In the genomic region with DNA sequence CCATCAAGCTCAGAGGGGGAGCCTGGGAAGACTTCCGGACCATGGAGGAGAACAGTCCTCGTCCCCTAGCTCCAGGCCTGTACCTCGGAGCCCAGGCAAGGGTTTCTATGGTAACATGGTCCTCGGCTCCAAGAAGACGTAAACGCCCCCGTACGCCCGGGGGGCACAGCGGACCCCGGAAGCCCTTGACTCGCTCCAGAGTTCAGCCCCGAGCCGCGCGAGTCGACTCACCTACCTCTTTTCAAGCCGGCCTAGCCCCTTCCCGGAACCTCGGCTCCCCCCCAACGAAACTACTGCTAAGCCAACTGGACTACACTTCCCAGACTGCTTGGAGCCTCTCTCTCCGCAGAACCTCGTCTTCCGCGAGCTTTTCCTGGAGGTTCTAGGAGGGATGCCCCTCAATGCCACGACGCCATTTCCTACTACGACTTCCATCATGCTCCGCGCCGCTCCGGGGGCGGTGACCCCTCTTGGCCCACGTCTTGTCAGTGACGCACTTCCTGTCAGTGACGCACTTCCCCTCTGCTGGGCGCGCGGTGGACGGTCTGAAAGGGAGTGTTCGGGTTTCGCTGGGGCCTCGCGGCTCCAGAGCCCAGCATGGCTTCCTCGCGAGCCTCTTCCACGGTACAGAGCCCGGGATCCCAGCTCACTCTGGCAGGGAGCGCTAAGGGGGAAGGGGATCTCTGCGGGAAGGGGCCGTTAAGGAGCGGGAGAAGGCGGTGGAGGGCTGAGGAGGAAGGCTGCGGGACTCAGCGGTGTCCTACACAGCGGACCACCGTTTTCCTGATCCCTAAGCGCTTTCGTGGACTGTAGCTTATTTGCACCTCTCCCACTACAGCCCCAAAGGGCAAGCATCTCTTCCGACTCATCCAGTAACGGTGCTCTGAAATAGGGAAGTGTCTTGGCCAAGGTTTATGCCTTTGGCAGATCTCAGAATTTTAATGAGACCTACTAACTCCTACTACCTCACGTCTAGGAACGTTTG, we compare ENCODE assay signal across 8 cellular contexts. TPM values are rescaled to one million over a fixed set of nuclear protein-coding genes. Genes with fewer than 3 reads are reported as not detected.
A peak's percentile ranks its signal among the peaks of the same experiment; 100 is the strongest.
DNase-seq lines count a peak whose midpoint lies in the region; ATAC-seq lines count a peak whose summit lies in the region.

Gene CDC26, minus strand, starts transcription at position 426 of the 985 bp plus-strand sequence. CDS start 3,065 bp downstream, outside the sequence.
Gene PRPF4, plus strand, starts transcription at position 512 of the 985 bp plus-strand sequence. Its CDS starts 86 bp downstream, at position 598.

- peaks cover 6% of the 10 kb centered on the region for H3K36me3 ChIP-seq in endocrine pancreas (ENCODE audit: control insufficient read depth, insufficient read depth, low read length)
- peaks cover 23 to 62% of the 10 kb centered on the region in 2 experiments for H3K36me3 ChIP-seq in mesenchymal stem cell (ENCODE audit: control insufficient read depth in 1 of 2, insufficient read depth in 2 of 2, low read depth in 1 of 2, low read length in 2 of 2)

- POLR2A ChIA-PET in activated CD8-positive, alpha-beta memory T cell treated with anti-CD3 and anti-CD28 coated beads for 36 hours (lab: Charles Lee) = interaction anchor here (0.7 to 3.1 kb wide), 8 partner anchors 55 to 1047 kb away, joined by 3 to 18 read pairs (median 6); partner anchors contain the start of genes ALAD, BSPRY, C9orf43 and FKBP15

- H3K27me3 ChIP-seq in endocrine pancreas (ENCODE audit: control insufficient read depth, insufficient read depth, low read length) (no peaks in the 10 kb centered on the region), mesenchymal stem cell (ENCODE audit: control insufficient read depth in 1 of 2, insufficient read depth in 1 of 2, low read length in 2 of 2) (no peaks in the 10 kb centered on the region)

- H3K23ac ChIP-seq in mesenchymal stem cell (ENCODE audit: low read length in 2 of 2) = no peak within 1 kb of the TSS

- H2AFZ ChIP-seq in mesenchymal stem cell (ENCODE audit: low read depth, low read length) = peak within 1 kb of the TSS; percentile 51

- CTCF ChIA-PET in activated CD8-positive, alpha-beta memory T cell treated with anti-CD3 and anti-CD28 coated beads for 36 hours (lab: Charles Lee) = interaction anchor here (0.8 to 2.2 kb wide), 17 partner anchors 14 to 382 kb away, joined by 3 to 14 read pairs (median 4); partner anchors contain the start of genes ALAD, BSPRY, C9orf43 and FKBP15

- no peaks in the 10 kb centered on the region for H3K9me3 ChIP-seq in endocrine pancreas (ENCODE audit: control insufficient read depth, low read length)
- no peaks in the 10 kb centered on the region for H3K9me3 ChIP-seq in mesenchymal stem cell (ENCODE audit: control insufficient read depth, low read length)

- H3K27ac ChIP-seq in mesenchymal stem cell (ENCODE audit: low read length, poor library complexity, severe bottlenecking) = peak within 1 kb of the TSS; percentile 84

- H3K4me1 ChIP-seq in endocrine pancreas (ENCODE audit: control insufficient read depth, insufficient read depth, low read length) = peaks cover 13% of the 10 kb centered on the region
- H3K4me1 ChIP-seq in mesenchymal stem cell (ENCODE audit: control insufficient read depth, insufficient read depth, low read depth, low read length) = no peaks in the 10 kb centered on the region

- H3K4me3 ChIP-seq in endocrine pancreas (ENCODE audit: control insufficient read depth, insufficient read depth, low read length) = peak within 1 kb of the TSS; percentile 97
- H3K4me3 ChIP-seq in mesenchymal stem cell (ENCODE audit: insufficient read depth in 1 of 2, low read depth in 1 of 2, low read length in 2 of 2) = peak within 1 kb of the TSS; percentile 82 to 98

- peak; percentile 96 for ATAC-seq in GM21367 (IDR thresholded peaks at IDR 0.05; ENCODE audit: unreplicated experiment)

- H2BK5ac ChIP-seq in mesenchymal stem cell (ENCODE audit: low read depth, low read length, poor library complexity, severe bottlenecking) = peak within 1 kb of the TSS; percentile 34

- H3K18ac ChIP-seq in mesenchymal stem cell (ENCODE audit: low read depth in 1 of 2, low read length in 2 of 2) = peak within 1 kb of the TSS; percentile 25 to 72

- H3K14ac ChIP-seq in mesenchymal stem cell (ENCODE audit: low read length in 2 of 2) = peak within 1 kb of the TSS in 1 of 2 experiments; percentile 63

- peaks cover 23% of the 10 kb centered on the region for H3K79me1 ChIP-seq in mesenchymal stem cell (replicated peaks; ENCODE audit: low read length, poor library complexity, severe bottlenecking)

- peak within 1 kb of the TSS in 1 of 2 experiments; percentile 22 for H3K4ac ChIP-seq in mesenchymal stem cell (ENCODE audit: low read depth in 1 of 2, low read length in 2 of 2)

- H3K9ac ChIP-seq in endocrine pancreas (ENCODE audit: control insufficient read depth, insufficient read depth, low read length) (peak within 1 kb of the TSS; percentile 98), mesenchymal stem cell (ENCODE audit: low read length) (peak within 1 kb of the TSS; percentile 98)

- peak within 1 kb of the TSS; percentile 84 for H2BK15ac ChIP-seq in mesenchymal stem cell (ENCODE audit: low read depth, poor library complexity, severe bottlenecking)

- H4K8ac ChIP-seq in mesenchymal stem cell (ENCODE audit: low read length) = peak within 1 kb of the TSS; percentile 92

- H4K91ac ChIP-seq in mesenchymal stem cell (ENCODE audit: low read length) = peak within 1 kb of the TSS; percentile 56

- peak within 1 kb of the TSS; percentile 6 for H2AK5ac ChIP-seq in mesenchymal stem cell (ENCODE audit: low read length, severe bottlenecking)

- DNase-seq in COR-L47 (lab: John Stamatoyannopoulos, UW) (peak; percentile 97), HT1080 (ENCODE audit: low read depth) (peak; percentile 99), NOMO-1 (lab: John Stamatoyannopoulos, UW; ENCODE audit: unreplicated experiment in 2 of 2) (peak; percentile 96 to 97), mesenchymal stem cell (peak; percentile 99)
- DNase-seq in stimulated activated CD8-positive, alpha-beta memory T cell treated with anti-CD3 and anti-CD28 coated beads, Interleukin-12 subunit alpha, Interleukin-12 subunit beta, amount 100 ng/mL, for 4 hours (ENCODE audit: low read depth) = peak; percentile 91

- H3K4me2 ChIP-seq in mesenchymal stem cell (ENCODE audit: low read length, poor library complexity, severe bottlenecking) = peak within 1 kb of the TSS; percentile 95

- WGBS in mesenchymal stem cell = under 1% methylated on average over 52 of the region's 63 CpGs

- peak within 1 kb of the TSS; percentile 23 for H2BK120ac ChIP-seq in mesenchymal stem cell (ENCODE audit: low read depth, low read length)

- H2BK12ac ChIP-seq in mesenchymal stem cell (ENCODE audit: low read length in 2 of 2) = peak within 1 kb of the TSS in 1 of 2 experiments; percentile 31

RNA-seq across cellular contexts. Expression of gene CDC26, which starts in this region (rescaled TPM):
- 54.7 and 57.7 TPM in 2 replicates for total RNA-seq in HT1080 (2014; rRNA removed; shearing (Covaris generic))
- polyA plus RNA-seq in HT1080 (2015; cell fraction: cytosol; rRNA removed) = 58.8 and 62.0 TPM in 2 replicates
- 26.0 and 27.2 TPM in 2 replicates for polyA plus RNA-seq in HT1080 (2015; cell fraction: nucleus; rRNA removed)
- total RNA-seq in activated CD8-positive, alpha-beta memory T cell treated with anti-CD3 and anti-CD28 coated beads for 36 hours = 10 to 100 TPM; 44.5 to 50.0 TPM
- 41.1 TPM for polyA plus RNA-seq in mesenchymal stem cell (2013, experiment 1 of 2)
- 41.9 TPM for polyA plus RNA-seq in mesenchymal stem cell (2013, experiment 2 of 2)

RNA-seq across cellular contexts. Expression of gene PRPF4, which starts in this region (rescaled TPM):
- 98.4 and 101 TPM in 2 replicates for total RNA-seq in HT1080 (2014; rRNA removed; shearing (Covaris generic))
- 68.5 and 71.8 TPM in 2 replicates for polyA plus RNA-seq in HT1080 (2015; cell fraction: cytosol; rRNA removed)
- 46.8 and 50.6 TPM in 2 replicates for polyA plus RNA-seq in HT1080 (2015; cell fraction: nucleus; rRNA removed)
- 10 to 100 TPM; 68.8 to 72.4 TPM for total RNA-seq in activated CD8-positive, alpha-beta memory T cell treated with anti-CD3 and anti-CD28 coated beads for 36 hours
- 16.5 TPM for polyA plus RNA-seq in mesenchymal stem cell (2013, experiment 1 of 2)
- polyA plus RNA-seq in mesenchymal stem cell (2013, experiment 2 of 2) = 15.6 TPM

Comparison
In these comparisons a context has a peak if more than half of its experiments do, and no peak if none do; other contexts are left out.
1. Peak in every context shown above with its lines: DNase-seq, ATAC-seq, H3K4me3 ChIP-seq and H3K27ac ChIP-seq.